In the genomic region with DNA sequence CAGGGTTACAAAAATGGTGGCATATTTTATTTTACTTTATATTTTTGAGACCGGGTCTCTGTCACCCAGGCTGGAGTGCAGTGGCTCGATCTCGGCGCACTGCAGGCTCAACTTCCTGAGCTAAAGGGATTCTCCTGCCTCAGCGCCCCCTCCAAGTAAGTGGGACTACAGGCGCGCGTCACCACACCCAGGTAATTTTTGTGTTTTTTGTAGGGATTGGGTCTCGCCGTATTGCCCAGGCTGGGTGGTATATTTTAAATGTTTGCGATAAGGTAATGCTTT, we compare ENCODE assay signal across 9 cellular contexts. TPM values are rescaled to one million over a fixed set of nuclear protein-coding genes. Genes with fewer than 3 reads are reported as not detected.
DNase-seq lines count a peak whose midpoint lies in the region; ATAC-seq and TF ChIP-seq lines count a peak whose summit lies in the region.
"Had no signal": no experiment of that assay in that cellular context is flagged by ENCODE, and none has a peak within 500 bp of the region (broad histone marks: within the 10 kb centered on the region; RNA-seq: fewer than 3 reads in every experiment).

No MANE protein-coding gene starts in this region.

- no peak for DNase-seq in HFF-Myc (ENCODE audit: extremely low read depth, low read depth)
- no peak for DNase-seq in T-helper 17 cell
- DNase-seq in foreskin keratinocyte, result no peak
- DNase-seq in cerebellum (ENCODE audit: low spot score), result no peak
- DNase-seq in NCI-H510A treated with DMSO at 0.1 percent for 48 hours (lab: John Stamatoyannopoulos, UW), result no peak
- no peak for DNase-seq in thyroid gland
- DNase-seq: cerebellar nuclear complex had no signal

- H3K9ac ChIP-seq in skeletal muscle satellite cell (ENCODE audit: low read depth, low read length), result peak overlapping the region; percentile 96

- H3K27me3 Mint-ChIP-seq in T-helper 17 cell, result peaks cover 4% of the 10 kb centered on the region

- no peak for ATAC-seq in T-helper 17 cell
- ATAC-seq in foreskin keratinocyte, result no peak
- no peak for ATAC-seq in HG03565 (IDR thresholded peaks at IDR 0.05; ENCODE audit: unreplicated experiment)

- intact Hi-C loops in thyroid gland (cut with DNase I), result no loop called here

- 58 to 70% methylated on average over 11 of the region's 11 CpGs for WGBS in thyroid gland, 2 donors

- H3K4me3 Mint-ChIP-seq in T-helper 17 cell, result peak overlapping the region; percentile 63

- TF ChIP-seq POLR2A in thyroid gland (IDR thresholded peaks at IDR 0.05), result no peak

- TF ChIP-seq CTCF in HFF-Myc (IDR thresholded peaks at IDR 0.05; ENCODE audit: low read depth, low read length, missing control alignments) (no peak), foreskin keratinocyte (conservative IDR thresholded peaks at IDR 0.05) (no peak), thyroid gland (IDR thresholded peaks at IDR 0.05) (no peak)

- H3K27ac Mint-ChIP-seq in T-helper 17 cell, result peak overlapping the region; percentile 90

- no peaks in the 10 kb centered on the region for H3K27me3 ChIP-seq in foreskin keratinocyte
- H3K27me3 ChIP-seq in skeletal muscle satellite cell (ENCODE audit: control insufficient read depth, insufficient read depth, low read length), result no peaks in the 10 kb centered on the region
- H3K27me3 ChIP-seq in thyroid gland, result peaks cover 9% of the 10 kb centered on the region

- peaks cover 30% of the 10 kb centered on the region for H3K4me1 ChIP-seq in foreskin keratinocyte
- H3K4me1 ChIP-seq in skeletal muscle satellite cell (ENCODE audit: control insufficient read depth, insufficient read depth, low read length), result peaks cover 55% of the 10 kb centered on the region
- peaks cover 13 to 15% of the 10 kb centered on the region in 2 donors for H3K4me1 ChIP-seq in thyroid gland

- H3K4me1 Mint-ChIP-seq in T-helper 17 cell, result peaks cover 2% of the 10 kb centered on the region

- H3K27ac ChIP-seq in foreskin keratinocyte (peak overlapping the region; percentile 3), thyroid gland (no peak overlapping the region)

- H3K9me3 ChIP-seq in T-helper 17 cell (ENCODE audit: control insufficient read depth, low read length, poor library complexity, severe bottlenecking) (no peaks in the 10 kb centered on the region), skeletal muscle satellite cell (replicated peaks; ENCODE audit: low read length) (no peaks in the 10 kb centered on the region), thyroid gland (no peaks in the 10 kb centered on the region)

- peak overlapping the region; percentile 69 for H3K4me2 ChIP-seq in skeletal muscle satellite cell (ENCODE audit: low read length)

- H3K4me3 ChIP-seq in HFF-Myc (replicated peaks; ENCODE audit: low read depth, low read length) (peak overlapping the region; percentile 71), skeletal muscle satellite cell (ENCODE audit: low read length) (peak overlapping the region; percentile 86), thyroid gland (replicated peaks in 1 of 3) (no peak overlapping the region)

- no peaks in the 10 kb centered on the region for H3K36me3 Mint-ChIP-seq in T-helper 17 cell (ENCODE audit: low read depth)

- H3K36me3 ChIP-seq in skeletal muscle satellite cell (ENCODE audit: insufficient read depth, low read length) (peaks cover 34% of the 10 kb centered on the region), thyroid gland (no peaks in the 10 kb centered on the region)

RNA-seq across cellular contexts. Expression of gene FOSL1, which starts 0.7 kb away (rescaled TPM):
- total RNA-seq in T-helper 17 cell (1 to 10 TPM; 3.7 to 8.5 TPM), foreskin keratinocyte (127 and 153 TPM in 2 replicates), cerebellum (not detected), thyroid gland (1 to 10 TPM in 3 of 4 donors, under 1 TPM in 1; 0.33 to 1.6 (median 1.5) TPM)
- polyA plus RNA-seq in foreskin keratinocyte, result 199 and 204 TPM in 2 replicates
- total RNA-seq in skeletal muscle satellite cell (2012; rRNA removed), result 65.9 and 97.2 TPM in 2 replicates

RNA-seq across cellular contexts. Expression of gene CCDC85B, which starts 10.4 kb away (rescaled TPM):
- total RNA-seq in T-helper 17 cell (10 to 100 TPM; 27.4 to 28.0 TPM), foreskin keratinocyte (25.4 and 36.9 TPM in 2 replicates), cerebellum (6.3 TPM), thyroid gland (10 to 100 TPM; 29.8 to 73.8 (median 42.9) TPM)
- 58.9 and 62.1 TPM in 2 replicates for polyA plus RNA-seq in foreskin keratinocyte
- total RNA-seq in skeletal muscle satellite cell (2012; rRNA removed), result 48.1 and 61.1 TPM in 2 replicates

RNA-seq across cellular contexts. Expression of gene FIBP, which starts 12.6 kb away (rescaled TPM):
- total RNA-seq in T-helper 17 cell (10 to 100 TPM; 27.7 to 30.4 TPM), foreskin keratinocyte (105 and 113 TPM in 2 replicates), cerebellum (73.7 TPM), thyroid gland (100 to 1,000 TPM in 2 of 4 donors, 10 to 100 TPM in 2; 65.9 to 128 (median 109) TPM)
- polyA plus RNA-seq in foreskin keratinocyte, result 120 and 124 TPM in 2 replicates
- total RNA-seq in skeletal muscle satellite cell (2012; rRNA removed), result 173 and 237 TPM in 2 replicates

RNA-seq across cellular contexts. Expression of gene C11orf68, which starts 18.0 kb away (rescaled TPM):
- total RNA-seq in T-helper 17 cell (10 to 100 TPM; 14.1 to 18.1 TPM), foreskin keratinocyte (40.5 and 41.7 TPM in 2 replicates), cerebellum (10.3 TPM), thyroid gland (10 to 100 TPM; 17.7 to 27.1 (median 20.9) TPM)
- 63.3 and 69.0 TPM in 2 replicates for polyA plus RNA-seq in foreskin keratinocyte
- 29.7 and 48.3 TPM in 2 replicates for total RNA-seq in skeletal muscle satellite cell (2012; rRNA removed)

RNA-seq across cellular contexts. Expression of gene DRAP1, which starts 18.4 kb away (rescaled TPM):
- total RNA-seq in T-helper 17 cell (10 to 100 TPM; 63.1 to 65.7 TPM), foreskin keratinocyte (284 and 286 TPM in 2 replicates), cerebellum (28.3 TPM), thyroid gland (100 to 1,000 TPM in 3 of 4 donors, 10 to 100 TPM in 1; 82.0 to 184 (median 132) TPM)
- polyA plus RNA-seq in foreskin keratinocyte, result 424 and 432 TPM in 2 replicates
- total RNA-seq in skeletal muscle satellite cell (2012; rRNA removed), result 479 and 497 TPM in 2 replicates

Comparison
In these comparisons a context has a peak if more than half of its experiments do, and no peak if none do; other contexts are left out.
1. H3K4me3 ChIP-seq: peak in HFF-Myc (single experiment) and skeletal muscle satellite cell (single experiment); none in thyroid gland (0 of 3).
2. RNA of gene FOSL1, which starts 0.7 kb away (total RNA-seq): 127 to 153 TPM in foreskin keratinocyte; 3.7 to 8.5 TPM in T-helper 17 cell, 0.33 to 1.6 TPM in thyroid gland and not detected in cerebellum (single experiment); every median in the first group is over 10 times any median in the second.